13 cellular contexts compared by ENCODE assay signal in the genomic region with DNA sequence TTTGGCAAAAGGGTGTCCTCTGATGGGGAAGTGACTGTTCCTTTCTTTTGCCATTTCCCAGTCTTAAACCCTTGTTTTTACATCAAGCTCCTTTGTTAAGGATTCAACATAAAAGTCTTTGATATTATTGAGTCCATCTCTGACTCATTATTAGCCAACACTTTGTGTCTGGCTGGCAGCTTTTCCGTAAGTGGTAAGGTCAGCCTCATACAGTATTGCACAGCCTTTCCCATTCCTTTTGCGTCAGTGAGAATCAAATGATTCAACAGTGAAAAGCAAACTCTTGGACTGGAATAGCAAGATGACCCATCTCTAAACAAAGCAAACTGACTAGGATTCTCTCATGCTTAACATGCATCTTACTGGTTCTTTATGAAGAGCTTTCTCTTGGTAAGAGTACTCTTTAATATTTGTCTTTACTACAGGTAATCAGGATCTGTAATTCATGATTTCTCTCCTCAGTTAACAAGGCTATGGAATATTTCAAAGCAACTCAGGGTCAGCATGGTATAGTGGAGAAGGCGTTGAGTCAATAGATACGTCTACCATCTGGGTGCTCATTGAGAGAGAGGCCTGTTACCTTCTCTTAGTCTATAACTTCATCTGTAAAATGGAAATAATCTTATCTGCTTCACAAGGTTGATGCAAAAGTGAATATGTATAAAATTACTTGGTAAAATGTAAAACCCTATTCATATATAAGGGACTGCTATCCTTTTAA.
DNase-seq lines count a peak whose midpoint lies in the region; ATAC-seq and TF ChIP-seq lines count a peak whose summit lies in the region.
"Had no signal": no experiment of that assay in that cellular context is flagged by ENCODE, and none has a peak within 500 bp of the region (broad histone marks: within the 10 kb centered on the region; RNA-seq: fewer than 3 reads in every experiment).

No MANE protein-coding gene starts in this region.

- intact Hi-C loops in IMR-90 (cut with micrococcal nuclease) (loop anchor here (10.0 kb wide), 1 partner anchor 518 kb away; a partner anchor contains a TSS), MCF 10A (cut with micrococcal nuclease) (loop anchor here (1.0 to 5.0 kb wide), 3 partner anchors 123 to 714 kb away; no protein-coding TSS in a partner anchor), natural killer cell (cut with micrococcal nuclease) (no loop called here)

- H4K20me1 ChIP-seq in IMR-90 (ENCODE audit: insufficient read depth, low read length), result no peaks in the 10 kb centered on the region

- peak; percentile 31; the same call in 1 of the 2 replicates for TF ChIP-seq RAD21 in IMR-90 (IDR thresholded peaks at IDR 0.05; ENCODE audit: low read length)

- H3K18ac ChIP-seq in IMR-90 (ENCODE audit: low read depth, low read length), result peak overlapping the region; percentile 97

- peaks cover 3% of the 10 kb centered on the region; the same call in 1 of the 2 replicates for H3K9me1 ChIP-seq in IMR-90 (ENCODE audit: insufficient read depth, low read length)

- H3K27me3 ChIP-seq in ACC112 (ENCODE audit: insufficient read depth, low read length) (no peaks in the 10 kb centered on the region), IMR-90 (ENCODE audit: control insufficient read depth, insufficient read depth, low read length) (no peaks in the 10 kb centered on the region), kidney epithelial cell (ENCODE audit: control insufficient read depth, insufficient read depth, low read length) (no peaks in the 10 kb centered on the region)

- POLR2A ChIA-PET in IMR-90 (lab: Charles Lee; ENCODE audit: unreplicated experiment), result no interaction called here
- POLR2A ChIA-PET in MCF 10A (lab: Yijun Ruan, JAX), result interaction anchor here (0.7 to 2.0 kb wide), 9 partner anchors 24 to 525 kb away, joined by 3 to 10 read pairs (median 3); a partner anchor contains a TSS

- peak overlapping the region; percentile 98 for H2BK5ac ChIP-seq in IMR-90 (ENCODE audit: low read depth, low read length, poor library complexity, severe bottlenecking)

- H3K9me3 ChIP-seq in IMR-90 (ENCODE audit: control insufficient read depth, insufficient read depth, low read length), result no peaks in the 10 kb centered on the region

- peak overlapping the region; percentile 82 for H3K27ac ChIP-seq in ACC112 (ENCODE audit: low read depth, low read length)
- H3K27ac ChIP-seq in IMR-90 (ENCODE audit: insufficient read depth, low read length), result peak overlapping the region; percentile 78; the same call in 1 of the 2 replicates
- H3K27ac ChIP-seq: C4-2B had no signal

- WGBS in IMR-90 (ENCODE audit: extremely low coverage in 2 of 2, insufficient read length in 1 of 2), 2 experiments, result no CpG with 5 or more reads among the region's 4 CpGs

- peak overlapping the region; percentile 80 for H2AK5ac ChIP-seq in IMR-90 (ENCODE audit: low read depth, low read length)

- H3K27me3 Mint-ChIP-seq in MCF 10A (ENCODE audit: insufficient read depth, unreplicated experiment), result no peaks in the 10 kb centered on the region
- H3K27me3 Mint-ChIP-seq in natural killer cell (ENCODE audit: low read depth in 2 of 2), result peaks cover 0 to 3% of the 10 kb centered on the region in 2 donors
- H3K27me3 Mint-ChIP-seq: T-helper 17 cell had no signal

- peak; percentile 100 for DNase-seq in IMR-90
- DNase-seq in MCF 10A (ENCODE audit: unreplicated experiment), result peak; percentile 97
- DNase-seq in kidney epithelial cell (ENCODE audit: low read depth), result peak; percentile 99
- no peak for DNase-seq in natural killer cell
- DNase-seq: activated T-cell treated with anti-CD3 and anti-CD28 coated beads, Interleukin-2, amount 50 U/mL, for 72 hours; NCI-H1092; nephron progenitor cell; T-helper 17 cell had no signal

- TF ChIP-seq POLR2A in IMR-90 (IDR thresholded peaks at IDR 0.05; ENCODE audit: low read depth, low read length), result 0 out of 2 replicates have a peak, but pooled peaks have one; percentile 48

- peak overlapping the region; percentile 69 for H3K27ac Mint-ChIP-seq in MCF 10A (ENCODE audit: low read depth, unreplicated experiment)
- H3K27ac Mint-ChIP-seq in natural killer cell, result no peak overlapping the region
- H3K27ac Mint-ChIP-seq: activated T-cell treated with anti-CD3 and anti-CD28 coated beads, Interleukin-2, amount 50 U/mL, for 72 hours; nephron progenitor cell; T-helper 17 cell had no signal

- H3K36me3 ChIP-seq in ACC112 (ENCODE audit: insufficient read depth, low read length) (no peaks in the 10 kb centered on the region), IMR-90 (ENCODE audit: control insufficient read depth, insufficient read depth, low read length) (no peaks in the 10 kb centered on the region; the same call in 1 of the 2 replicates), kidney epithelial cell (ENCODE audit: control insufficient read depth, insufficient read depth, low read length) (no peaks in the 10 kb centered on the region)

- peak overlapping the region; percentile 88 for H2BK20ac ChIP-seq in IMR-90 (ENCODE audit: low read depth, low read length)

- H3K9me3 Mint-ChIP-seq in MCF 10A (ENCODE audit: unreplicated experiment), result no peaks in the 10 kb centered on the region
- no peaks in the 10 kb centered on the region for H3K9me3 Mint-ChIP-seq in natural killer cell

- H2AFZ ChIP-seq in ACC112 (ENCODE audit: low read length, unreplicated experiment), result no peak overlapping the region
- no peak overlapping the region for H2AFZ ChIP-seq in IMR-90 (replicated peaks; ENCODE audit: low read length, poor library complexity)

- peak overlapping the region; percentile 87; the same call in 1 of the 2 replicates for H3K4ac ChIP-seq in IMR-90 (ENCODE audit: low read depth, low read length)

- peaks cover 16% of the 10 kb centered on the region for H3K4me1 Mint-ChIP-seq in MCF 10A (ENCODE audit: insufficient read depth, unreplicated experiment)
- H3K4me1 Mint-ChIP-seq in natural killer cell, result no peaks in the 10 kb centered on the region
- H3K4me1 Mint-ChIP-seq: T-helper 17 cell had no signal

- H3K4me1 ChIP-seq in ACC112 (ENCODE audit: control insufficient read depth, insufficient read depth, low read length, unreplicated experiment), result peaks cover 15% of the 10 kb centered on the region
- H3K4me1 ChIP-seq in IMR-90 (ENCODE audit: control insufficient read depth, insufficient read depth, low read length), result peaks cover 7% of the 10 kb centered on the region

- no peak overlapping the region for H2AK9ac ChIP-seq in IMR-90 (replicated peaks; ENCODE audit: low read depth, low read length, poor library complexity)

- no peak overlapping the region; the same call in 1 of the 2 replicates for H3K23ac ChIP-seq in IMR-90 (ENCODE audit: low read depth, low read length)

- H4K91ac ChIP-seq in IMR-90 (ENCODE audit: insufficient read depth, low read depth, low read length), result peak overlapping the region; percentile 59; the same call in 1 of the 2 replicates

- no peak overlapping the region for H3K4me3 ChIP-seq in ACC112 (ENCODE audit: low read depth, low read length)
- no peak overlapping the region for H3K4me3 ChIP-seq in IMR-90 (ENCODE audit: insufficient read depth, low read depth, low read length)
- H3K4me3 ChIP-seq in kidney epithelial cell (ENCODE audit: low read depth, low read length), result no peak overlapping the region

- CTCF ChIA-PET in IMR-90 (lab: Yijun Ruan, JAX), result interaction anchor here (0.6 to 0.7 kb wide), 2 partner anchors 17 to 205 kb away, joined by 3 to 4 read pairs; no protein-coding TSS in a partner anchor
- CTCF ChIA-PET in MCF 10A (lab: Yijun Ruan, JAX), result interaction anchor here (0.6 kb wide), 1 partner anchor 893 kb away, joined by 4 read pairs; no protein-coding TSS in a partner anchor

- H3K79me1 ChIP-seq in IMR-90 (ENCODE audit: low read depth in 1 of 2, low read length in 2 of 2), result 0 out of 4 replicates have a peak, but pooled peaks cover 0 to 2% of the 10 kb centered on the region in 2 experiments

- no peak overlapping the region; the same call in 1 of the 2 replicates for H3K9ac ChIP-seq in IMR-90 (ENCODE audit: low read depth, low read length)

- H4K5ac ChIP-seq in IMR-90 (ENCODE audit: low read depth, low read length), result peak overlapping the region; percentile 72

- H3K56ac ChIP-seq in IMR-90 (ENCODE audit: extremely low read depth, insufficient read depth, low read length), result peak overlapping the region; percentile 74; the same call in 1 of the 2 replicates

- H3K14ac ChIP-seq in IMR-90 (replicated peaks; ENCODE audit: low read depth, low read length), result peak overlapping the region; percentile 88

- dilution Hi-C loops in IMR-90 (cut with HindIII; ENCODE audit: low sequenced_read_pairs, unreplicated experiment), result no loop called here

- in situ Hi-C loops in IMR-90 (cut with MboI; ENCODE audit: low sequenced_read_pairs), result no loop called here

- TF ChIP-seq CTCF in IMR-90 (conservative IDR thresholded peaks at IDR 0.05; ENCODE audit: low read depth, low read length), result no peak
- no peak for TF ChIP-seq CTCF in MCF 10A (IDR thresholded peaks at IDR 0.05; ENCODE audit: unreplicated experiment)
- TF ChIP-seq CTCF in kidney epithelial cell (IDR thresholded peaks at IDR 0.05; ENCODE audit: insufficient read depth, low read length, poor library complexity, severe bottlenecking), result no peak
- TF ChIP-seq CTCF in natural killer cell (IDR thresholded peaks at IDR 0.05), result no peak

- H2BK15ac ChIP-seq in IMR-90 (ENCODE audit: low read depth, low read length), result peak overlapping the region; percentile 57; the same call in 1 of the 3 replicates

- peak overlapping the region; percentile 77 for H2BK120ac ChIP-seq in IMR-90 (ENCODE audit: low read depth, low read length)

- ATAC-seq in IMR-90 (ENCODE audit: low read depth) (peak; percentile 97), GM19351 (IDR thresholded peaks at IDR 0.05; ENCODE audit: unreplicated experiment) (no peak), HG03108 (IDR thresholded peaks at IDR 0.05; ENCODE audit: unreplicated experiment) (no peak), natural killer cell (no peak), HG03025 (IDR thresholded peaks at IDR 0.05; ENCODE audit: low FRiP score, unreplicated experiment) (no peak)
- ATAC-seq: activated T-cell treated with anti-CD3 and anti-CD28 coated beads, Interleukin-2, amount 50 U/mL, for 72 hours; T-helper 17 cell had no signal

- H3K4me2 ChIP-seq in IMR-90 (ENCODE audit: low read depth, low read length), result peak overlapping the region; percentile 64; the same call in 1 of the 2 replicates

- H3K4me3 Mint-ChIP-seq in MCF 10A (ENCODE audit: unreplicated experiment) (peak overlapping the region; percentile 33), natural killer cell (no peak overlapping the region)
- H3K4me3 Mint-ChIP-seq: activated T-cell treated with anti-CD3 and anti-CD28 coated beads, Interleukin-2, amount 50 U/mL, for 72 hours; nephron progenitor cell; T-helper 17 cell had no signal

- H4K8ac ChIP-seq in IMR-90 (ENCODE audit: low read depth in 2 of 2, low read length in 2 of 2), result peak overlapping the region; percentile 80 to 97; a peak in 3 of 4 replicates

- no TSS peak for BruUV-seq in IMR-90 (replicated peaks; lab: Mats Ljungman, UMichigan)
- TSS peak; percentile 67 for BruUV-seq in MCF 10A (replicated peaks; lab: Mats Ljungman, UMichigan)

- H3K36me3 Mint-ChIP-seq in MCF 10A (ENCODE audit: insufficient read depth, unreplicated experiment) (no peaks in the 10 kb centered on the region), natural killer cell (no peaks in the 10 kb centered on the region)

- no peaks in the 10 kb centered on the region for H3K79me2 ChIP-seq in ACC112 (ENCODE audit: control insufficient read depth, insufficient read depth, low read length, unreplicated experiment)

TF ChIP-seq in IMR-90, 13 proteins besides CTCF, POLR2A, EP300 and RAD21 (continues in another document):
- peak; percentile 72 for TF ChIP-seq BHLHE40 (IDR thresholded peaks at IDR 0.05; ENCODE audit: low read depth, low read length)
